In genomic region chr4:80202784-80203553, GRCh38 we compare ENCODE assay signal across 7 cellular contexts. TPM values are rescaled to one million over a fixed set of nuclear protein-coding genes. Genes with fewer than 3 reads are reported as not detected.
DNase-seq lines count a peak whose midpoint lies in the region; ATAC-seq and TF ChIP-seq lines count a peak whose summit lies in the region.

No MANE protein-coding gene starts in this region.

- TF ChIP-seq CTCF in retinal pigment epithelial cell (conservative IDR thresholded peaks at IDR 0.05; ENCODE audit: low read depth, low read length), result no peak

- DNase-seq in NOMO-1 treated with DMSO at 0.1 percent for 48 hours (lab: John Stamatoyannopoulos, UW; ENCODE audit: unreplicated experiment) (peak; percentile 71), activated gamma-delta T cell (lab: John Stamatoyannopoulos, UW) (peak; percentile 38), Right ventricle myocardium superior (peak; percentile 62), retinal pigment epithelial cell (ENCODE audit: low read depth) (no peak), mesenteric fat pad (ENCODE audit: low spot score) (no peak)

- peak; percentile 37 for ATAC-seq in GM18858 (IDR thresholded peaks at IDR 0.05; ENCODE audit: unreplicated experiment)
- ATAC-seq in HG02759 (IDR thresholded peaks at IDR 0.05; ENCODE audit: unreplicated experiment), result peak; percentile 63
- peak; percentile 39 for ATAC-seq in Right ventricle myocardium superior (ENCODE audit: poor library complexity)

- H3K4me3 ChIP-seq in retinal pigment epithelial cell (ENCODE audit: low read length), result peak overlapping the region; percentile 47

- intact Hi-C loops in Right ventricle myocardium superior (cut with DNase I), result loop anchor here (10.0 kb wide), 1 partner anchor 1248 kb away; no protein-coding TSS in a partner anchor

RNA-seq across cellular contexts. Expression of gene PRDM8, which starts 5.7 kb away (rescaled TPM):
- total RNA-seq in Right ventricle myocardium superior (0.73 TPM), mesenteric fat pad (2.6 TPM)

Comparison
In these comparisons a context has a peak if more than half of its experiments do, and no peak if none do; other contexts are left out.
1. DNase-seq: peak in NOMO-1 treated with DMSO at 0.1 percent for 48 hours (single experiment), activated gamma-delta T cell (single experiment) and Right ventricle myocardium superior (single experiment); none in retinal pigment epithelial cell (single experiment) and mesenteric fat pad (single experiment).
2. Peak in every context shown above with its lines, with median percentiles within 50 percentile points of each other: ATAC-seq.